ENCODE assay signal across 9 cellular contexts in the genomic region with DNA sequence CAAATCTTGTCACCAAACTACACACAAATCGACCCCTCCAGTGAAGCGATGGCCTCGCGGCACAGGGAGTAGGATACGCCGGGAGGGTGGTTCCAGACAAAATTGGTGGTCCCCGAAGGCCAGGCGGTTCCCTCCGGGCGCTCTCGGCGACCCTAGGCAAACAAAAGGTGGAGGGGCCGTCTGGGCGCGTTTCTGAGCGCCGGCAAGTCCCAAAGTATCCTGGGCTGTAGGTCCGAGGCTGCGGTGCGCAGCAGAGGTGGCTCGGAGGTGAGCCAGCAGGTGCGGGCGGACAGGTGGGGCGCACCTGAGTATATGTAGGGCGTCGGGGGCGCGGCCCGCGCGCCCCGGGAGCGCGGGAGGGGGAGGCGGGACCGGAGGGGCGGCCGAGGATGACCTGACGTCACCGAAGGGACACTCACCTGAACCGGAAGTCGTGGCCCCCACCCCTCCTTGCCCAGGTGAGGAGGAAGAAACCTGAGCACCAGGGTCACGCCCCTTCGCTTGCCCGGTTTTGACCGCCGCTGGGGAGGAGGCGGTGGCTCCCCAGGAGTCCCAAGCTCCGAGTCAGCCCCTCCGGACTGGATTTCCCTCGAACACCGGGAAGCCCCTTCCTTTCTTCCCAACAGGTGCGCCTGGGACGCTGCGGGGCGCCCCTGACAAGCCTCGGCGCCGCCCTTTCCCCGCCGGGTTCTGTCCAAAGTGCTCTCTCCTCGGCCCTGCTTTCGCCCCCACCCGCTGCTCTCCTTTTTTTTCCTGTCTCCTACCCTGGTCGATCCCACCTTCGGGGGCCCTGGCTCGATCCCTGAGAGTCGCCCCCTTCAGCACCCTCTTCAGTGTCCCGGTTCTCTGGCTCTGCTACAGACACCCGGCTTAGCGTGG. TPM values are rescaled to one million over a fixed set of nuclear protein-coding genes. Genes with fewer than 3 reads are reported as not detected.
DNase-seq lines count a peak whose midpoint lies in the region; ATAC-seq, FAIRE-seq and TF ChIP-seq lines count a peak whose summit lies in the region.
"Had no signal": no experiment of that assay in that cellular context is flagged by ENCODE, and none has a peak within 500 bp of the region (broad histone marks: within the 10 kb centered on the region; RNA-seq: fewer than 3 reads in every experiment).

A gene with protein sequence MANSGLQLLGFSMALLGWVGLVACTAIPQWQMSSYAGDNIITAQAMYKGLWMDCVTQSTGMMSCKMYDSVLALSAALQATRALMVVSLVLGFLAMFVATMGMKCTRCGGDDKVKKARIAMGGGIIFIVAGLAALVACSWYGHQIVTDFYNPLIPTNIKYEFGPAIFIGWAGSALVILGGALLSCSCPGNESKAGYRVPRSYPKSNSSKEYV (minus strand): TSS at position 287 of the 879 bp plus-strand sequence. CDS start 435 bp downstream, outside the sequence.

- no peaks in the 10 kb centered on the region for H3K9me3 ChIP-seq in right atrium auricular region
- H3K9me3 ChIP-seq in gastrocnemius medialis = no peaks in the 10 kb centered on the region
- no peaks in the 10 kb centered on the region for H3K9me3 ChIP-seq in HAP-1

- peaks cover 20% of the 10 kb centered on the region for H3K4me1 Mint-ChIP-seq in T-helper 2 cell treated with Interferon-gamma antibody and Interleukin-4, amounts not matched to agents 5 μg/mL and 100 μg/mL, for 36 hours (ENCODE audit: low read depth)
- H3K4me1 Mint-ChIP-seq in T-cell = peaks cover 22 to 23% (median 22%) of the 10 kb centered on the region in 3 donors

- H3K9me3 Mint-ChIP-seq in T-helper 2 cell treated with Interferon-gamma antibody and Interleukin-4, amounts not matched to agents 5 μg/mL and 100 μg/mL, for 36 hours = no peaks in the 10 kb centered on the region
- H3K9me3 Mint-ChIP-seq in T-cell = no peaks in the 10 kb centered on the region

- H3K36me3 Mint-ChIP-seq in T-helper 2 cell treated with Interferon-gamma antibody and Interleukin-4, amounts not matched to agents 5 μg/mL and 100 μg/mL, for 36 hours (ENCODE audit: low read depth) = peaks cover 12% of the 10 kb centered on the region
- H3K36me3 Mint-ChIP-seq in T-cell = no peaks in the 10 kb centered on the region

- in situ Hi-C loops in gastrocnemius medialis (cut with MboI; ENCODE audit: low sequenced_read_pairs in 4 of 4) = no loop called here
- in situ Hi-C loops in HAP-1 (cut with MboI; ENCODE audit: low sequenced_read_pairs) = no loop called here

- POLR2A ChIA-PET in T-cell (lab: Charles Lee) = no interaction called here

- no peak for DNase-seq in T-helper 2 cell treated with Interferon-gamma antibody and Interleukin-4, amounts not matched to agents 5 μg/mL and 100 μg/mL, for 36 hours (ENCODE audit: low spot score)
- DNase-seq in T-helper 2 cell (no peak), T-cell (no peak), right atrium auricular region (ENCODE audit: low spot score) (no peak), gastrocnemius medialis (no peak), frontal cortex (ENCODE audit: low spot score in 2 of 2) (no peak), HAP-1 (ENCODE audit: low spot score in 2 of 2) (no peak), dermis blood vessel endothelial cell (no peak)

- intact Hi-C loops in gastrocnemius medialis (cut with DNase I; ENCODE audit: low total_unique reads) = no loop called here

- peak in 1 of 4 experiments; percentile 44 for ATAC-seq in T-cell (replicated peaks in 1 of 4)
- ATAC-seq in gastrocnemius medialis = no peak

- no peak for FAIRE-seq in frontal cortex (lab: Jason Lieb, UNC)

- no peak within 1 kb of the TSS for H3K27ac Mint-ChIP-seq in T-helper 2 cell treated with Interferon-gamma antibody and Interleukin-4, amounts not matched to agents 5 μg/mL and 100 μg/mL, for 36 hours
- H3K27ac Mint-ChIP-seq in T-cell = peak within 1 kb of the TSS; percentile 60 to 79

- H3K4me3 ChIP-seq in right atrium auricular region = peak within 1 kb of the TSS; percentile 22 to 54
- peak within 1 kb of the TSS; percentile 52 to 63 (median 53) for H3K4me3 ChIP-seq in gastrocnemius medialis
- no peak within 1 kb of the TSS for H3K4me3 ChIP-seq in HAP-1

- TF ChIP-seq POLR2A in gastrocnemius medialis (IDR thresholded peaks at IDR 0.05) = no peak

- H3K36me3 ChIP-seq in right atrium auricular region (peaks cover 17% of the 10 kb centered on the region), gastrocnemius medialis (peaks cover 0 to 26% of the 10 kb centered on the region in 2 donors), HAP-1 (replicated peaks) (peaks cover 28% of the 10 kb centered on the region)

- CTCF ChIA-PET in T-cell (lab: Charles Lee) = no interaction called here

- H3K4me1 ChIP-seq in right atrium auricular region (peaks cover 0 to 30% of the 10 kb centered on the region in 2 donors), gastrocnemius medialis (peaks cover 5 to 9% of the 10 kb centered on the region in 2 donors), HAP-1 (peaks cover 29% of the 10 kb centered on the region)

- TF ChIP-seq CTCF in right atrium auricular region (IDR thresholded peaks at IDR 0.05) (no peak), gastrocnemius medialis (IDR thresholded peaks at IDR 0.05 in 4 of 5, conservative IDR thresholded peaks at IDR 0.05 in 1 of 5) (no peak)

- peaks cover 31% of the 10 kb centered on the region for H3K27me3 Mint-ChIP-seq in T-helper 2 cell treated with Interferon-gamma antibody and Interleukin-4, amounts not matched to agents 5 μg/mL and 100 μg/mL, for 36 hours (ENCODE audit: low read depth)
- H3K27me3 Mint-ChIP-seq in T-cell = peaks cover 3 to 30% of the 10 kb centered on the region in 2 donors

- peaks cover 11 to 34% of the 10 kb centered on the region in 2 donors for H3K27me3 ChIP-seq in right atrium auricular region
- peaks cover 41 to 54% (median 43%) of the 10 kb centered on the region in 3 donors for H3K27me3 ChIP-seq in gastrocnemius medialis
- no peaks in the 10 kb centered on the region for H3K27me3 ChIP-seq in HAP-1 (ENCODE audit: low read depth)

- H3K27ac ChIP-seq in right atrium auricular region = no peak within 1 kb of the TSS
- H3K27ac ChIP-seq in gastrocnemius medialis = peak within 1 kb of the TSS in 1 of 4 donors; percentile 11

- peak within 1 kb of the TSS; percentile 55 for H3K4me3 Mint-ChIP-seq in T-helper 2 cell treated with Interferon-gamma antibody and Interleukin-4, amounts not matched to agents 5 μg/mL and 100 μg/mL, for 36 hours
- H3K4me3 Mint-ChIP-seq in T-cell = peak within 1 kb of the TSS; percentile 71 to 76 (median 76)

RNA-seq across cellular contexts. Expression of the gene that starts here (rescaled TPM):
- total RNA-seq in T-cell (1 to 10 TPM; 2.4 to 5.9 (median 2.9) TPM), right atrium auricular region (1 to 10 TPM in 1 of 2 donors, not detected in 1; 2.3 TPM), gastrocnemius medialis (1 to 10 TPM in 1 of 4 donors, under 1 TPM in 1, not detected in 2; 0.46 to 5.1 TPM), frontal cortex (0.82 TPM), dermis blood vessel endothelial cell (2.4 and 5.3 TPM in 2 replicates)
- total RNA-seq: Daoy had no signal
